Comparison of ENCODE assay signal across 28 cellular contexts in genomic region chr2:216622526-216622925, GRCh38. TPM values are rescaled to one million over a fixed set of nuclear protein-coding genes. Genes with fewer than 3 reads are reported as not detected.
DNase-seq lines count a peak whose midpoint lies in the region; ATAC-seq and TF ChIP-seq lines count a peak whose summit lies in the region.
"Had no signal": no experiment of that assay in that cellular context is flagged by ENCODE, and none has a peak within 500 bp of the region (broad histone marks: within the 10 kb centered on the region; RNA-seq: fewer than 3 reads in every experiment).

No MANE protein-coding gene starts in this region.

- ATAC-seq in HG02884 (IDR thresholded peaks at IDR 0.05; ENCODE audit: unreplicated experiment) = no peak
- ATAC-seq in Right ventricle myocardium inferior = no peak
- ATAC-seq in HG03354 (IDR thresholded peaks at IDR 0.05; ENCODE audit: poor library complexity, severe bottlenecking, unreplicated experiment) = no peak
- ATAC-seq: activated CD4-positive, alpha-beta T cell treated with anti-CD3 and anti-CD28 coated beads for 36 hours; activated CD8-positive, alpha-beta T cell treated with anti-CD3 and anti-CD28 coated beads for 36 hours; body of pancreas; foreskin keratinocyte; sciatic nerve had no signal

- intact Hi-C loops in Right ventricle myocardium inferior (cut with DNase I) = no loop called here

- peaks cover 15% of the 10 kb centered on the region for H3K27me3 Mint-ChIP-seq in glutamatergic neuron (ENCODE audit: unreplicated experiment)
- H3K27me3 Mint-ChIP-seq: activated CD4-positive, alpha-beta T cell treated with anti-CD3 and anti-CD28 coated beads for 36 hours; activated CD8-positive, alpha-beta T cell treated with anti-CD3 and anti-CD28 coated beads for 36 hours had no signal

- no peak for TF ChIP-seq CTCF in C4-2B (conservative IDR thresholded peaks at IDR 0.05)
- TF ChIP-seq CTCF in Loucy (conservative IDR thresholded peaks at IDR 0.05; ENCODE audit: low read length) = no peak
- TF ChIP-seq CTCF in glutamatergic neuron (IDR thresholded peaks at IDR 0.05; ENCODE audit: partially characterized antibody, unreplicated experiment) = no peak

- peaks cover 16% of the 10 kb centered on the region for H3K9me3 Mint-ChIP-seq in glutamatergic neuron (ENCODE audit: unreplicated experiment)
- H3K9me3 Mint-ChIP-seq: activated CD8-positive, alpha-beta T cell treated with anti-CD3 and anti-CD28 coated beads for 36 hours; activated T-helper 1 cell treated with anti-CD3 and anti-CD28 coated beads, Interleukin-12 subunit alpha, Interleukin-12 subunit beta, Interleukin-2, Interleukin-4 antibody, amounts not matched to agents 30 ng/mL and 10 ng/mL and 1 ng/mL, durations not matched to agents 14 hours and 24 hours and 36 hours had no signal

- peaks cover 3% of the 10 kb centered on the region for H3K36me3 Mint-ChIP-seq in glutamatergic neuron (ENCODE audit: unreplicated experiment)
- H3K36me3 Mint-ChIP-seq: CD4-positive, CD25-positive, alpha-beta regulatory T cell; mesothelial cell of epicardium had no signal

- H3K27ac ChIP-seq in C4-2B = peak overlapping the region; percentile 85
- H3K27ac ChIP-seq: body of pancreas, esophagus muscularis mucosa, foreskin keratinocyte, KMS-11, transverse colon had no signal

- H3K9me3 ChIP-seq in Loucy (ENCODE audit: insufficient read depth, low read depth, low read length) = no peaks in the 10 kb centered on the region
- H3K9me3 ChIP-seq: body of pancreas, esophagus muscularis mucosa, transverse colon had no signal

- H2AFZ ChIP-seq in Loucy (ENCODE audit: low read length) = no peak overlapping the region

- H3K36me3 ChIP-seq in Loucy (ENCODE audit: insufficient read depth, low read length) = no peaks in the 10 kb centered on the region
- H3K36me3 ChIP-seq: esophagus muscularis mucosa, transverse colon had no signal

- H3K79me2 ChIP-seq in Loucy (ENCODE audit: insufficient read depth, low read length) = no peaks in the 10 kb centered on the region

- peak overlapping the region; percentile 39 for H3K4me2 ChIP-seq in Loucy (ENCODE audit: low read depth, low read length, poor library complexity, severe bottlenecking)
- H3K4me2 ChIP-seq: KMS-11 had no signal

- no peak overlapping the region for H3K4me3 ChIP-seq in Loucy (ENCODE audit: low read length, poor library complexity, severe bottlenecking)
- H3K4me3 ChIP-seq: body of pancreas, esophagus muscularis mucosa, transverse colon had no signal

- H3K9ac ChIP-seq in Loucy (ENCODE audit: low read depth, low read length, poor library complexity, severe bottlenecking) = no peak overlapping the region
- H3K9ac ChIP-seq: KMS-11 had no signal

- H3K4me1 Mint-ChIP-seq in glutamatergic neuron (ENCODE audit: low read depth, unreplicated experiment) = peaks cover 31% of the 10 kb centered on the region
- H3K4me1 Mint-ChIP-seq: CD4-positive, CD25-positive, alpha-beta regulatory T cell; naive B cell had no signal

- peaks cover 16% of the 10 kb centered on the region for H3F3A ChIP-seq in Loucy (ENCODE audit: low read depth)

- DNase-seq in NCI-H524 (lab: John Stamatoyannopoulos, UW) (peak; percentile 47 to 95), glutamatergic neuron (no peak), Right ventricle myocardium inferior (ENCODE audit: missing footprints) (no peak)
- DNase-seq: activated CD4-positive, alpha-beta T cell treated with anti-CD3 and anti-CD28 coated beads for 36 hours; activated CD8-positive, alpha-beta memory T cell treated with anti-CD3 and anti-CD28 coated beads, Interleukin-2, amount 50 U/mL, for 48 hours; activated CD8-positive, alpha-beta T cell treated with anti-CD3 and anti-CD28 coated beads for 36 hours; activated naive CD4-positive, alpha-beta T cell treated with Interleukin-2 at 50 U/mL for 16 hours; body of pancreas; CD4-positive, CD25-positive, alpha-beta regulatory T cell; foreskin keratinocyte; kidney glomerular epithelial cell; naive B cell; NCI-H187 treated with DMSO at 0.1 percent for 48 hours; NCI-H2227 treated with DMSO at 0.1 percent for 48 hours; stimulated activated CD4-positive, alpha-beta T cell treated with anti-CD3 and anti-CD28 coated beads, Interleukin-12 subunit alpha, Interleukin-12 subunit beta, amount 100 ng/mL, for 4 hours; stimulated activated CD4-positive, alpha-beta T cell treated with anti-CD3 and anti-CD28 coated beads, Interleukin-4, amount 100 ng/mL, for 24 hours; SW 1271; transverse colon had no signal

- H4K20me1 ChIP-seq in Loucy (ENCODE audit: insufficient read depth, low read length, poor library complexity, severe bottlenecking) = no peaks in the 10 kb centered on the region

- H3K27ac Mint-ChIP-seq in glutamatergic neuron (ENCODE audit: unreplicated experiment) = peak overlapping the region; percentile 9
- H3K27ac Mint-ChIP-seq: activated CD4-positive, alpha-beta T cell treated with anti-CD3 and anti-CD28 coated beads for 36 hours; activated CD8-positive, alpha-beta T cell treated with anti-CD3 and anti-CD28 coated beads for 36 hours; activated T-helper 1 cell treated with anti-CD3 and anti-CD28 coated beads, Interleukin-12 subunit alpha, Interleukin-12 subunit beta, Interleukin-2, Interleukin-4 antibody, amounts not matched to agents 30 ng/mL and 10 ng/mL and 1 ng/mL, durations not matched to agents 14 hours and 24 hours and 36 hours; CD4-positive, CD25-positive, alpha-beta regulatory T cell; mesothelial cell of epicardium; progenitor cell of endocrine pancreas had no signal

- peak overlapping the region; percentile 12 for H3K4me3 Mint-ChIP-seq in glutamatergic neuron (ENCODE audit: unreplicated experiment)
- H3K4me3 Mint-ChIP-seq: activated CD4-positive, alpha-beta T cell treated with anti-CD3 and anti-CD28 coated beads for 36 hours; activated CD8-positive, alpha-beta T cell treated with anti-CD3 and anti-CD28 coated beads for 36 hours; activated T-helper 1 cell treated with anti-CD3 and anti-CD28 coated beads, Interleukin-12 subunit alpha, Interleukin-12 subunit beta, Interleukin-2, Interleukin-4 antibody, amounts not matched to agents 30 ng/mL and 10 ng/mL and 1 ng/mL, durations not matched to agents 14 hours and 24 hours and 36 hours; CD4-positive, CD25-positive, alpha-beta regulatory T cell; mesothelial cell of epicardium; naive B cell had no signal

- no peaks in the 10 kb centered on the region for H3K9me2 ChIP-seq in Loucy (replicated peaks; ENCODE audit: low read depth, low read length)

- no peaks in the 10 kb centered on the region for H3K27me3 ChIP-seq in Loucy (ENCODE audit: insufficient read depth, low read length, poor library complexity, severe bottlenecking)
- H3K27me3 ChIP-seq: body of pancreas, esophagus muscularis mucosa, transverse colon had no signal

- peaks cover 53% of the 10 kb centered on the region for H3K4me1 ChIP-seq in Loucy (ENCODE audit: insufficient read depth, low read length, poor library complexity, severe bottlenecking)
- H3K4me1 ChIP-seq: foreskin keratinocyte had no signal

RNA-seq across cellular contexts. Expression of gene IGFBP2, which starts 10.7 kb away (rescaled TPM):
- total RNA-seq in glutamatergic neuron (ENCODE audit: unreplicated experiment) (208 TPM), Right ventricle myocardium inferior (60.1 TPM)
- total RNA-seq: CD4-positive, CD25-positive, alpha-beta regulatory T cell had no signal

Comparison
In these comparisons a context has a peak if more than half of its experiments do, and no peak if none do; other contexts are left out.
1. DNase-seq: peak in NCI-H524 (2 of 2); none in glutamatergic neuron (single experiment) and Right ventricle myocardium inferior (single experiment).